In the genomic region with DNA sequence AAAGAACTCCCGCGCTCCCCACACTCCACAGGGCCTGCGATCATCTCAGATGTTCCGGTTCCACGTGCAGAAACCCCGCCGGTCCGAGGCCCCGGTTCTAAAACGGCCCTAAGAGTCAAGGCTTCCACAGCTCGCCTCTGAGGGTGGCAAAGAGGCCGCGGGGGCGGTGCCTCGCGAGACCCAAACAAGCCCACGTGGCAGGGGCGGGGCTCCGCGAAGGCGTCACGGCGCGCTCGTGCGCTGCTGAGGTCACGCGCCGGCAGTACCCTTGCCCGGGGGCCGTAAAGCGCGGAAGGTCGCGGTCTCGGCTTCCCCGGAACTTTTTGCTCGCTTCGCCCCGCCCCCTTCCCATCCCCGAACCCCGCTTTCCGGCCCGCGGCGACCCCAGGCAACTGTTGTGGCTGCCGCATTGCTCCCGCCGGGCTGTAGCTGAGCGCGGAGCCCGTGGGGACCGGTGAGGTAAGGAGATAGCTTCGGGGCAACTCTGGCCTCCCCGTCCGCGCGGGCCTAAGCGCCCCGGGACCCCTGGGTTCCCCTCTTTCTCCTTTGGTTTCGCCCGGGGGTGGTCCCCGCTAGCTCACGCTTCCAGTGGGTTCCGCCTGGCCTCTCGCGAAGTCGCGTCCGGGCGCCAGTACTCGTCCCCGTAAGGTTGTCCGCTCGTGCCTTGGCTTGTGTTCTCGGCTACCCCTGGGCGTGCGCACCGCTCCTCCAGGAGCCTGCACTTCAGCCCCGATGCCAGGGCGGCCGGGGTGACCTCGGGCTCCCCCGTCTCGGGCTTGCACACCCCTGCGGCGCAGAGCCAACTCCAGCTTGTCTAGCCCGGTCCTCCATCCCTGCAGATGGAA, we compare ENCODE assay signal across 8 cellular contexts.
DNase-seq lines count a peak whose midpoint lies in the region; ATAC-seq and TF ChIP-seq lines count a peak whose summit lies in the region.
"Not testable (repeated sequence)": the region's sequence is repeated elsewhere in the genome, so short reads cannot be mapped to it uniquely, and the experiment has no call there.

A gene (plus strand): TSS at position 351 of the 845 bp plus-strand sequence. CDS start 6,161 bp downstream, outside the sequence.

- not testable (repeated sequence) for TF ChIP-seq CTCF in AG10803 (conservative IDR thresholded peaks at IDR 0.05; ENCODE audit: low read length)

- H3K4me3 ChIP-seq in AG10803 (ENCODE audit: low read length), result peak within 1 kb of the TSS; percentile 74

- peak; percentile 89 for DNase-seq in AG10803 (ENCODE audit: low read depth)
- DNase-seq in NCI-H446 treated with DMSO at 0.1 percent for 48 hours (lab: John Stamatoyannopoulos, UW), result peak; percentile 71
- peak; percentile 82 for DNase-seq in cerebellar cortex (ENCODE audit: low spot score)
- DNase-seq in islet precursor cell, result peak; percentile 90
- peak; percentile 84 to 90 for DNase-seq in stimulated activated CD4-positive, alpha-beta T cell treated with anti-CD3 and anti-CD28 coated beads, Interleukin-12 subunit alpha, Interleukin-12 subunit beta, amount 100 ng/mL, for 24 hours (ENCODE audit: low read depth in 2 of 2)

- ATAC-seq in GM19043 (IDR thresholded peaks at IDR 0.05; ENCODE audit: low read depth, unreplicated experiment) (peak; percentile 91), HG03354 (IDR thresholded peaks at IDR 0.05; ENCODE audit: poor library complexity, severe bottlenecking, unreplicated experiment) (peak; percentile 94)
- ATAC-seq in activated CD4-positive, CD25-positive, alpha-beta regulatory T cell treated with anti-CD3 and anti-CD28 coated beads, Interleukin-2, amount 50 U/mL, for 24 hours, result peak; percentile 94 to 99

Comparison
In these comparisons a context has a peak if more than half of its experiments do, and no peak if none do; other contexts are left out.
1. Peak in every context shown above with its lines: DNase-seq, ATAC-seq and H3K4me3 ChIP-seq.